ENCODE assay signal across 8 cellular contexts in the genomic region with DNA sequence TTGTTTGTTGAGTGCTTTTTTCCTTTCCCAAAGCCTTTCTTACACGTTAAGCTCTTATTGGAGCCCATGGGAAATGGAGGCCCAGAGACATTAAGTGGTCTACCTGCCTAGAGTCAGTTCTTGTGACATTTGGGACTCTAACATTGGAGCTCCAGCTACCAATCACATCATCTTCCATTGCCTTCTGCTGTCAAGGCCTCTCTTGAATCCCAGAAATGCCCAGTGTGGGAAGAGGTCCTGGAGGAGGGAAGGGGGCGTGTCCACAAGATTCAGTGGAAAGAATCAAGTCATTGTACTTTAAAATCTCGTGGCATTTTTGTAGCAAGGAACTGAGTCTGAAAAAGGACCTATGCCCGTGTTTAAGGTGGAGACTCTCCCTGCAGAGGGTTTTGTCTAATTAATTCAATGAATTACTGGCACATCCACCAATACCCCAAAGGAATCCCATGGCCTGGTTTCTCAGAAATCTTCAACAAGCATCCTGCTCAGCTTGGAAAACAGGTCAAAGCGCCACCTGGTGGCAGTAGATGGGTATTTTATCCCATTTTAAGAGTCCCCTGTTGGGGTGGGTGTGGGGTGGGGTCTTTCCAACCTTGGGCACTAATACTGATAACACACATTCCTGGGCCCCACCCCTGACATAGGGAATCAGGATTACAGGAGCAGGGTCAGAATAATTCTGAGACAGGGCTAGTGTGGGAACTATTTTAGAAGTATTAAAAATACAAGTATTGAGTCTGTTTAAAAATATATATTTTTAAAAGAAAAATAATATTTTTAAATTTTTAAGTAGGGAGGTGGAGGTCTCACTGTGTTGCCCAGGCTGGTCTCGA. TPM values are rescaled to one million over a fixed set of nuclear protein-coding genes. Genes with fewer than 3 reads are reported as not detected.
DNase-seq lines count a peak whose midpoint lies in the region; ATAC-seq and TF ChIP-seq lines count a peak whose summit lies in the region.

No MANE protein-coding gene starts in this region.

- peak; percentile 18 for DNase-seq in CMK (ENCODE audit: low read depth)
- peak; percentile 57 for DNase-seq in HK-2 (ENCODE audit: unreplicated experiment)
- peak; percentile 62 to 84 for DNase-seq in SJCRH30
- peak; percentile 58 for DNase-seq in activated naive CD4-positive, alpha-beta T cell treated with Interleukin-2 at 50 U/mL for 16 hours
- peak; percentile 48 for DNase-seq in glomerular endothelial cell (ENCODE audit: extremely low read depth, low read depth, low spot score)
- DNase-seq in psoas muscle: no peak

- ATAC-seq in psoas muscle: peak; percentile 50 to 83 (median 71)
- no peak for ATAC-seq in GM18858 (IDR thresholded peaks at IDR 0.05; ENCODE audit: unreplicated experiment)
- no peak for ATAC-seq in HG03095 (IDR thresholded peaks at IDR 0.05; ENCODE audit: unreplicated experiment)

- H3K27ac ChIP-seq in SJCRH30 (no peak overlapping the region), psoas muscle (peak overlapping the region; percentile 30)

- TF ChIP-seq CTCF in psoas muscle (IDR thresholded peaks at IDR 0.05): peak; percentile 83

- H3K9me3 ChIP-seq in SJCRH30 (replicated peaks) (no peaks in the 10 kb centered on the region), psoas muscle (no peaks in the 10 kb centered on the region)

- H3K4me3 ChIP-seq in SJCRH30 (no peak overlapping the region), psoas muscle (no peak overlapping the region)

- no peaks in the 10 kb centered on the region for H3K27me3 ChIP-seq in SJCRH30
- no peaks in the 10 kb centered on the region for H3K27me3 ChIP-seq in psoas muscle (ENCODE audit: insufficient read depth in 3 of 3, low read length in 2 of 3)

- no peaks in the 10 kb centered on the region for H3K4me1 ChIP-seq in SJCRH30
- H3K4me1 ChIP-seq in psoas muscle: peaks cover 7% of the 10 kb centered on the region

- intact Hi-C loops in psoas muscle (cut with DNase I): loop anchor here (1.0 to 2.0 kb wide), 2 partner anchors 53 to 54 kb away; no protein-coding TSS in a partner anchor

- 36 to 51% (median 49%) methylated on average over 6 of the region's 6 CpGs for WGBS in psoas muscle, 3 donors

- H3K36me3 ChIP-seq in SJCRH30 (0 out of 2 replicates have a peak, but pooled peaks cover 2% of the 10 kb centered on the region), psoas muscle (ENCODE audit: insufficient read depth in 1 of 2, low read depth in 1 of 2) (peaks cover 0 to 63% of the 10 kb centered on the region in 2 donors)

RNA-seq across cellular contexts. Expression of a gene that starts 24.6 kb away (rescaled TPM):
- total RNA-seq in SJCRH30 (2014; rRNA removed; shearing (Covaris generic)): 14.9 and 17.2 TPM in 2 replicates
- 8.3 and 11.0 TPM in 2 replicates for total RNA-seq in glomerular endothelial cell
- 100 to 1,000 TPM in 1 of 4 donors, 10 to 100 TPM in 3; 27.7 to 110 (median 65.3) TPM for total RNA-seq in psoas muscle
- 10 to 100 TPM; 25.7 to 52.5 (median 41.1) TPM for polyA plus RNA-seq in psoas muscle

Comparison
In these comparisons a context has a peak if more than half of its experiments do, and no peak if none do; other contexts are left out.
1. DNase-seq: peak in CMK (single experiment), HK-2 (single experiment), SJCRH30 (2 of 2), activated naive CD4-positive, alpha-beta T cell treated with Interleukin-2 at 50 U/mL for 16 hours (single experiment) and glomerular endothelial cell (single experiment); none in psoas muscle (0 of 2).
2. ATAC-seq: peak in psoas muscle (4 of 4); none in GM18858 (single experiment) and HG03095 (single experiment).